In genomic region chr6:170287371-170287876, GRCh38 we compare ENCODE assay signal across 11 cellular contexts. TPM values are rescaled to one million over a fixed set of nuclear protein-coding genes. Genes with fewer than 3 reads are reported as not detected.
DNase-seq lines count a peak whose midpoint lies in the region; ATAC-seq and TF ChIP-seq lines count a peak whose summit lies in the region.
"Had no signal": no experiment of that assay in that cellular context is flagged by ENCODE, and none has a peak within 500 bp of the region (broad histone marks: within the 10 kb centered on the region; RNA-seq: fewer than 3 reads in every experiment).

No MANE protein-coding gene starts in this region.

- H3K36me3 ChIP-seq in Peyer's patch (peaks cover 0 to 19% (median 0%) of the 10 kb centered on the region in 3 donors), ectodermal cell (ENCODE audit: control insufficient read depth, insufficient read depth, low read length) (peaks cover 45% of the 10 kb centered on the region), right lobe of liver (no peaks in the 10 kb centered on the region), spleen (peaks cover 0 to 64% (median 25%) of the 10 kb centered on the region in 6 donors)

- H3K4me1 ChIP-seq in Peyer's patch (peaks cover 0 to 44% (median 18%) of the 10 kb centered on the region in 4 donors), ectodermal cell (ENCODE audit: control insufficient read depth, insufficient read depth, low read length) (peaks cover 38% of the 10 kb centered on the region), right lobe of liver (peaks cover 0 to 29% (median 4%) of the 10 kb centered on the region in 4 donors), spleen (peaks cover 19 to 74% (median 51%) of the 10 kb centered on the region in 6 donors)

- 61 to 66% methylated on average over 12 of the region's 12 CpGs for WGBS in ectodermal cell, 2 experiments
- 47% methylated on average over 3 of the region's 12 CpGs for WGBS in right lobe of liver (ENCODE audit: insufficient coverage, low coverage, low lambda C conversion rate, missing lambda C conversion rate)
- 61 to 77% (median 71%) methylated on average over 12 of the region's 12 CpGs for WGBS in spleen, 5 donors

- ATAC-seq in right lobe of liver = peak; percentile 16 to 37 (median 29)

- DNase-seq in Peyer's patch = peak in 2 of 3 donors; percentile 42 to 43
- peak in 1 of 3 donors; percentile 51 for DNase-seq in right lobe of liver
- peak; percentile 70 for DNase-seq in spleen
- no peak for DNase-seq in D341Med (ENCODE audit: low spot score)
- no peak for DNase-seq in COR-L47 (lab: John Stamatoyannopoulos, UW)
- no peak for DNase-seq in NCI-H524 (lab: John Stamatoyannopoulos, UW)
- DNase-seq: activated naive CD4-positive, alpha-beta T cell treated with anti-CD3 and anti-CD28 coated beads, Interleukin-2, amount 50 U/mL, for 16 hours; IMR-90; stimulated activated CD4-positive, alpha-beta T cell treated with anti-CD3 and anti-CD28 coated beads, Interleukin-1b, Interleukin-23, amount 100 ng/mL, for 48 hours had no signal

- peak overlapping the region; percentile 25 to 90 (median 36) for H3K27ac ChIP-seq in Peyer's patch
- H3K27ac ChIP-seq in ectodermal cell (ENCODE audit: insufficient read depth, low read depth, low read length, poor library complexity, severe bottlenecking) = no peak overlapping the region
- no peak overlapping the region for H3K27ac ChIP-seq in right lobe of liver
- H3K27ac ChIP-seq in spleen = peak overlapping the region in 7 of 8 donors; percentile 13 to 84 (median 80)
- H3K27ac ChIP-seq: pancreas had no signal

- TF ChIP-seq POLR2A in Peyer's patch (IDR thresholded peaks at IDR 0.05) = no peak
- no peak for TF ChIP-seq POLR2A in right lobe of liver (IDR thresholded peaks at IDR 0.05)
- no peak for TF ChIP-seq POLR2A in spleen (IDR thresholded peaks at IDR 0.05)

- H3K9me3 ChIP-seq in Peyer's patch (no peaks in the 10 kb centered on the region), ectodermal cell (ENCODE audit: control insufficient read depth, low read length) (no peaks in the 10 kb centered on the region), right lobe of liver (no peaks in the 10 kb centered on the region), spleen (no peaks in the 10 kb centered on the region)
- H3K9me3 ChIP-seq: pancreas had no signal

- peak overlapping the region in 3 of 4 donors; percentile 4 to 78 (median 68) for H3K4me3 ChIP-seq in Peyer's patch
- peak overlapping the region; percentile 65 for H3K4me3 ChIP-seq in ectodermal cell (ENCODE audit: insufficient read depth, low read depth, low read length)
- H3K4me3 ChIP-seq in right lobe of liver = no peak overlapping the region
- peak overlapping the region; percentile 75 to 95 (median 83) for H3K4me3 ChIP-seq in spleen

- H3K27me3 ChIP-seq in Peyer's patch = peaks cover 0 to 17% of the 10 kb centered on the region in 2 donors
- H3K27me3 ChIP-seq in ectodermal cell (ENCODE audit: control insufficient read depth, insufficient read depth, low read length, poor library complexity, severe bottlenecking) = peaks cover 71% of the 10 kb centered on the region
- no peaks in the 10 kb centered on the region for H3K27me3 ChIP-seq in right lobe of liver
- H3K27me3 ChIP-seq in spleen (replicated peaks in 1 of 7) = peaks cover 0 to 91% (median 30%) of the 10 kb centered on the region in 7 donors
- H3K27me3 ChIP-seq: pancreas had no signal

- TF ChIP-seq CTCF in Peyer's patch (IDR thresholded peaks at IDR 0.05) = no peak
- no peak for TF ChIP-seq CTCF in right lobe of liver (IDR thresholded peaks at IDR 0.05)
- TF ChIP-seq CTCF in spleen (IDR thresholded peaks at IDR 0.05 in 8 of 11, conservative IDR thresholded peaks at IDR 0.05 in 3 of 11) = no peak

- intact Hi-C loops in right lobe of liver (cut with DNase I) = loop anchor here in 1 of 2 donors (10.0 kb wide), 2 partner anchors 63 to 113 kb away; no protein-coding TSS in a partner anchor
- intact Hi-C loops in spleen (cut with DNase I; ENCODE audit: low total_unique reads) = no loop called here

RNA-seq across cellular contexts. Expression of gene DLL1, which starts 3.5 kb away (rescaled TPM):
- total RNA-seq in Peyer's patch (10 to 100 TPM; 16.3 to 89.1 (median 32.3) TPM), right lobe of liver (1 to 10 TPM; 2.0 to 9.6 (median 3.4) TPM), spleen (100 to 1,000 TPM in 2 of 7 donors, 10 to 100 TPM in 5; 34.7 to 119 (median 79.8) TPM)
- polyA plus RNA-seq in ectodermal cell (2013, experiment 1 of 4) = 44.1 TPM
- polyA plus RNA-seq in ectodermal cell (2013, experiment 2 of 4) = 61.6 TPM
- 59.0 TPM for polyA plus RNA-seq in ectodermal cell (2013, experiment 3 of 4)
- 67.6 TPM for polyA plus RNA-seq in ectodermal cell (2013, experiment 4 of 4)
- polyA plus RNA-seq in spleen = 10 to 100 TPM; 12.6 to 30.3 (median 15.0) TPM

RNA-seq across cellular contexts. Expression of gene FAM120B, which starts 19.1 kb away (rescaled TPM):
- total RNA-seq in Peyer's patch = 10 to 100 TPM; 22.1 to 50.3 (median 38.1) TPM
- polyA plus RNA-seq in ectodermal cell (2013, experiment 1 of 4) = 30.6 TPM
- 33.5 TPM for polyA plus RNA-seq in ectodermal cell (2013, experiment 2 of 4)
- 20.1 TPM for polyA plus RNA-seq in ectodermal cell (2013, experiment 3 of 4)
- 21.9 TPM for polyA plus RNA-seq in ectodermal cell (2013, experiment 4 of 4)
- 10 to 100 TPM in 5 of 6 experiments, 1 to 10 TPM in 1; 9.5 to 15.7 (median 13.1) TPM for total RNA-seq in right lobe of liver
- total RNA-seq in spleen = 10 to 100 TPM; 24.8 to 41.2 (median 27.4) TPM
- polyA plus RNA-seq in spleen = 1 to 10 TPM; 7.6 to 8.7 (median 8.5) TPM

Comparison
In these comparisons a context has a peak if more than half of its experiments do, and no peak if none do; other contexts are left out.
1. DNase-seq: peak in Peyer's patch (2 of 3) and spleen (single experiment); none in D341Med (single experiment), COR-L47 (single experiment) and NCI-H524 (0 of 2).
2. H3K27ac ChIP-seq: peak in Peyer's patch (4 of 4) and spleen (7 of 8); none in ectodermal cell (single experiment) and right lobe of liver (0 of 3).
3. H3K4me3 ChIP-seq: peak in Peyer's patch (3 of 4), ectodermal cell (single experiment) and spleen (8 of 8); none in right lobe of liver (0 of 3).